1 cellular context compared by ENCODE assay signal in genomic region chr4:62571494-62571893, GRCh38.
TF ChIP-seq lines count a peak whose summit lies in the region.

No MANE protein-coding gene starts in this region.

TF ChIP-seq in HepG2, 621 proteins besides CTCF, POLR2A, EP300 and RAD21 (continued from another document):
- TF ChIP-seq ZNF281 (CRISPR knock-in tag; IDR thresholded peaks at IDR 0.05; ENCODE audit: borderline replicate concordance) = 0 out of 2 replicates have a peak, but pooled peaks have one; percentile 26
